Comparison of ENCODE assay signal across 1 cellular context in the genomic region with DNA sequence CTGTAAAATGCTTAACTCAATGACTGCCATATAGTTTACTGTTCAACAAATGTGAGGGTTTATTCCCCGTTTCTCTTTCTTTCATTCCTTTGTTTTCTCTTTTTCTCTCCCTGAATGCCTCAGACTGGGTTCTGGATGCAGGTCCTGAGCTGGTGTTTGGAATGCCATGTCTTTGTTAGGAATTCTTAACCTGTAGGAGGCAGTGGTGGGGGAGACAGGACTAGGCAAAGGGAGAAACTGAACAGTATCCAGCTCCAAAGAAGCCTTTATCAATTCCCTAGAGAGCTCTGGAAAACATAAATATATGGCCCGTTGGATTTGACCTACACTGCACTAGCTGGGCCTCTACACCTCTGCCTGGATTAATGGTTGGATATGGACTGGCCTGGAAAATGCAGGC.
TF ChIP-seq lines count a peak whose summit lies in the region.

No MANE protein-coding gene starts in this region.

TF ChIP-seq in GM23338, 12 proteins besides CTCF, POLR2A, EP300 and RAD21:
- no peak for TF ChIP-seq STAT1 (IDR thresholded peaks at IDR 0.05; ENCODE audit: unreplicated experiment)
- TF ChIP-seq EZH2 (IDR thresholded peaks at IDR 0.05; ENCODE audit: low read depth, unreplicated experiment): no peak
